In genomic region chr4:89416968-89417367, GRCh38 we compare ENCODE assay signal across 21 cellular contexts.
DNase-seq lines count a peak whose midpoint lies in the region; ATAC-seq, FAIRE-seq and TF ChIP-seq lines count a peak whose summit lies in the region.
"Had no signal": no experiment of that assay in that cellular context is flagged by ENCODE, and none has a peak within 500 bp of the region (broad histone marks: within the 10 kb centered on the region; RNA-seq: fewer than 3 reads in every experiment).

No MANE protein-coding gene starts in this region.

- no peak overlapping the region for H3K4me3 ChIP-seq in A549
- no peak overlapping the region for H3K4me3 ChIP-seq in bronchial epithelial cell (ENCODE audit: low read depth, low read length)
- no peak overlapping the region for H3K4me3 ChIP-seq in mucosa of descending colon
- no peak overlapping the region for H3K4me3 ChIP-seq in ascending aorta
- H3K4me3 ChIP-seq: GM12878, HAP-1 had no signal

- no peak for TF ChIP-seq RAD21 in A549 (conservative IDR thresholded peaks at IDR 0.05 in 1 of 2, IDR thresholded peaks at IDR 0.05 in 1 of 2)

- TF ChIP-seq CTCF in A549 (IDR thresholded peaks at IDR 0.05) (no peak), bronchial epithelial cell (IDR thresholded peaks at IDR 0.05; ENCODE audit: insufficient read depth, low read length, severe bottlenecking) (no peak), mucosa of descending colon (IDR thresholded peaks at IDR 0.05) (no peak), ascending aorta (IDR thresholded peaks at IDR 0.05) (no peak)

- TF ChIP-seq POLR2A in A549 (IDR thresholded peaks at IDR 0.05; ENCODE audit: low read length): no peak

- no peak for TF ChIP-seq EP300 in A549 (IDR thresholded peaks at IDR 0.05)

- H3K36me3 ChIP-seq in bronchial epithelial cell (ENCODE audit: control insufficient read depth, insufficient read depth, low read length) (no peaks in the 10 kb centered on the region), mucosa of descending colon (ENCODE audit: low read depth) (no peaks in the 10 kb centered on the region), ascending aorta (no peaks in the 10 kb centered on the region)
- H3K36me3 ChIP-seq: HAP-1 had no signal

- intact Hi-C loops in mucosa of descending colon (cut with DNase I, micrococcal nuclease): no loop called here
- intact Hi-C loops in ascending aorta (cut with DNase I): no loop called here

- WGBS in A549 (ENCODE audit: missing lambda C conversion rate): 84% methylated on average over 2 of the region's 2 CpGs

- H3K4me1 ChIP-seq in A549 (no peaks in the 10 kb centered on the region), mucosa of descending colon (ENCODE audit: low read depth) (no peaks in the 10 kb centered on the region), ascending aorta (no peaks in the 10 kb centered on the region)

- POLR2A ChIA-PET in A549 (lab: Yijun Ruan, JAX): no interaction called here

- no peak for FAIRE-seq in A549 (lab: Jason Lieb, UNC)
- FAIRE-seq in bronchial epithelial cell (lab: Jason Lieb, UNC): no peak
- FAIRE-seq: GM12878, GM18507, GM19239, H1, HepG2, HTR-8/SVneo had no signal

- H3K4me2 ChIP-seq in A549: no peak overlapping the region

- DNase-seq in A549 (ENCODE audit: low read depth in 1 of 2, low spot score in 1 of 2) (no peak), HT-29 (ENCODE audit: low spot score) (peak; percentile 31), bronchial epithelial cell (ENCODE audit: low read depth) (peak; percentile 18), mucosa of descending colon (no peak), ascending aorta (ENCODE audit: low spot score in 2 of 2) (no peak)
- DNase-seq: 8988T; C1 segment of cervical spinal cord; Calu3; CD4-positive, alpha-beta T cell; DMS 273 treated with DMSO at 0.1 percent for 48 hours; HFFc6 had no signal

- H3K27me3 ChIP-seq in bronchial epithelial cell (ENCODE audit: control insufficient read depth, insufficient read depth, low read length): no peaks in the 10 kb centered on the region
- no peaks in the 10 kb centered on the region for H3K27me3 ChIP-seq in ascending aorta

- H3K27ac ChIP-seq in A549 (no peak overlapping the region), ascending aorta (no peak overlapping the region)

- CTCF ChIA-PET in A549 (lab: Yijun Ruan, JAX): no interaction called here

- H3K9me3 ChIP-seq in A549: no peaks in the 10 kb centered on the region
- no peaks in the 10 kb centered on the region for H3K9me3 ChIP-seq in mucosa of descending colon
- no peaks in the 10 kb centered on the region for H3K9me3 ChIP-seq in ascending aorta
- H3K9me3 ChIP-seq: HAP-1 had no signal

- ATAC-seq in A549: no peak
- peak; percentile 47 for ATAC-seq in mucosa of descending colon
- no peak for ATAC-seq in HG03280 (IDR thresholded peaks at IDR 0.05; ENCODE audit: unreplicated experiment)
- ATAC-seq in GM21737 (IDR thresholded peaks at IDR 0.05; ENCODE audit: unreplicated experiment): no peak
- ATAC-seq in HG02759 (IDR thresholded peaks at IDR 0.05; ENCODE audit: unreplicated experiment): no peak
- ATAC-seq: GM12878, HepG2 had no signal

TF ChIP-seq in A549, 52 proteins besides CTCF, POLR2A, EP300 and RAD21:
- TF ChIP-seq, protein P1, sequence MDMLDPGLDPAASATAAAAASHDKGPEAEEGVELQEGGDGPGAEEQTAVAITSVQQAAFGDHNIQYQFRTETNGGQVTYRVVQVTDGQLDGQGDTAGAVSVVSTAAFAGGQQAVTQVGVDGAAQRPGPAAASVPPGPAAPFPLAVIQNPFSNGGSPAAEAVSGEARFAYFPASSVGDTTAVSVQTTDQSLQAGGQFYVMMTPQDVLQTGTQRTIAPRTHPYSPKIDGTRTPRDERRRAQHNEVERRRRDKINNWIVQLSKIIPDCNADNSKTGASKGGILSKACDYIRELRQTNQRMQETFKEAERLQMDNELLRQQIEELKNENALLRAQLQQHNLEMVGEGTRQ (IDR thresholded peaks at IDR 0.05): no peak
- no peak for TF ChIP-seq FOSL2 (IDR thresholded peaks at IDR 0.05)
- 0 out of 2 replicates have a peak, but pooled peaks have one; percentile 25 for TF ChIP-seq FOSL2 (CRISPR knock-in tag; IDR thresholded peaks at IDR 0.05)

Comparison
In these comparisons a context has a peak if more than half of its experiments do, and no peak if none do; other contexts are left out.
1. DNase-seq: peak in HT-29 (single experiment) and bronchial epithelial cell (single experiment); none in A549 (0 of 2), mucosa of descending colon (0 of 3) and ascending aorta (0 of 2).